Comparison of ENCODE assay signal across 8 cellular contexts in genomic region chr2:127063701-127064590, GRCh38. TPM values are rescaled to one million over a fixed set of nuclear protein-coding genes. Genes with fewer than 3 reads are reported as not detected.
DNase-seq lines count a peak whose midpoint lies in the region; ATAC-seq lines count a peak whose summit lies in the region.

No MANE protein-coding gene starts in this region.

- peak overlapping the region; percentile 87 for H3K27ac ChIP-seq in layer of hippocampus (ENCODE audit: low read depth, low read length)
- peak overlapping the region; percentile 99 for H3K27ac ChIP-seq in temporal lobe (ENCODE audit: low read depth, low read length)

- H3K9me3 Mint-ChIP-seq in activated CD4-positive, alpha-beta T cell treated with anti-CD3 and anti-CD28 coated beads for 36 hours (ENCODE audit: low read depth): no peaks in the 10 kb centered on the region
- no peaks in the 10 kb centered on the region for H3K9me3 Mint-ChIP-seq in activated T-helper 2 cell treated with anti-CD3 and anti-CD28 coated beads, Interferon-gamma antibody, Interleukin-2, Interleukin-4, amounts not matched to agents 10 μg/mL and 5 μg/mL and 100 μg/mL, durations not matched to agents 14 hours and 24 hours and 36 hours

- intact Hi-C loops in activated CD4-positive, alpha-beta T cell treated with anti-CD3 and anti-CD28 coated beads for 36 hours (cut with DNase I, micrococcal nuclease): loop anchor here (1.0 to 2.0 kb wide), 2 partner anchors 17 to 43 kb away; partner anchors contain the start of gene BIN1 (in 1 of the 2)
- intact Hi-C loops in activated T-helper 2 cell treated with anti-CD3 and anti-CD28 coated beads, Interferon-gamma antibody, Interleukin-2, Interleukin-4, amounts not matched to agents 10 μg/mL and 5 μg/mL and 100 μg/mL, durations not matched to agents 14 hours and 24 hours and 36 hours (cut with micrococcal nuclease): loop anchor here (1.0 kb wide), 2 partner anchors 16 to 39 kb away; no protein-coding TSS in a partner anchor

- DNase-seq in activated CD4-positive, alpha-beta T cell treated with anti-CD3 and anti-CD28 coated beads for 36 hours: no peak
- no peak for DNase-seq in activated CD4-positive, alpha-beta T cell treated with anti-CD3 and anti-CD28 coated beads, Interleukin-2, amount 50 U/mL, for 4 hours
- no peak for DNase-seq in activated T-helper 2 cell treated with anti-CD3 and anti-CD28 coated beads, Interferon-gamma antibody, Interleukin-2, Interleukin-4, amounts not matched to agents 10 μg/mL and 5 μg/mL and 100 μg/mL, durations not matched to agents 14 hours and 24 hours and 36 hours (ENCODE audit: low spot score)
- no peak for DNase-seq in NCI-H1092 treated with DMSO at 0.1 percent for 48 hours (lab: John Stamatoyannopoulos, UW)
- DNase-seq in NOMO-1 treated with dmso at 0.1 percent for 144 hours (lab: John Stamatoyannopoulos, UW; ENCODE audit: unreplicated experiment): no peak
- no peak for DNase-seq in COLO668 (lab: John Stamatoyannopoulos, UW; ENCODE audit: unreplicated experiment)

- CTCF ChIA-PET in activated CD4-positive, alpha-beta T cell treated with anti-CD3 and anti-CD28 coated beads for 36 hours (lab: Charles Lee): interaction anchor here (2.0 to 2.3 kb wide), 2 partner anchors 10 to 14 kb away, joined by 5 to 8 read pairs; no protein-coding TSS in a partner anchor

- no peak for ATAC-seq in activated CD4-positive, alpha-beta T cell treated with anti-CD3 and anti-CD28 coated beads for 36 hours

- H3K27me3 ChIP-seq in layer of hippocampus (ENCODE audit: control insufficient read depth, insufficient read depth, low read length): no peaks in the 10 kb centered on the region

- POLR2A ChIA-PET in activated CD4-positive, alpha-beta T cell treated with anti-CD3 and anti-CD28 coated beads for 36 hours (lab: Charles Lee): no interaction called here

- peaks cover 14% of the 10 kb centered on the region for H3K36me3 Mint-ChIP-seq in activated CD4-positive, alpha-beta T cell treated with anti-CD3 and anti-CD28 coated beads for 36 hours (ENCODE audit: low read depth)
- H3K36me3 Mint-ChIP-seq in activated T-helper 2 cell treated with anti-CD3 and anti-CD28 coated beads, Interferon-gamma antibody, Interleukin-2, Interleukin-4, amounts not matched to agents 10 μg/mL and 5 μg/mL and 100 μg/mL, durations not matched to agents 14 hours and 24 hours and 36 hours (ENCODE audit: low read depth): peaks cover 32% of the 10 kb centered on the region

- no peaks in the 10 kb centered on the region for H3K27me3 Mint-ChIP-seq in activated CD4-positive, alpha-beta T cell treated with anti-CD3 and anti-CD28 coated beads for 36 hours
- H3K27me3 Mint-ChIP-seq in activated T-helper 2 cell treated with anti-CD3 and anti-CD28 coated beads, Interferon-gamma antibody, Interleukin-2, Interleukin-4, amounts not matched to agents 10 μg/mL and 5 μg/mL and 100 μg/mL, durations not matched to agents 14 hours and 24 hours and 36 hours (ENCODE audit: low read depth): no peaks in the 10 kb centered on the region

- H3K4me1 Mint-ChIP-seq in activated CD4-positive, alpha-beta T cell treated with anti-CD3 and anti-CD28 coated beads for 36 hours: peaks cover 27% of the 10 kb centered on the region
- H3K4me1 Mint-ChIP-seq in activated T-helper 2 cell treated with anti-CD3 and anti-CD28 coated beads, Interferon-gamma antibody, Interleukin-2, Interleukin-4, amounts not matched to agents 10 μg/mL and 5 μg/mL and 100 μg/mL, durations not matched to agents 14 hours and 24 hours and 36 hours (ENCODE audit: low read depth): peaks cover 13% of the 10 kb centered on the region

- peak overlapping the region; percentile 72 for H3K27ac Mint-ChIP-seq in activated CD4-positive, alpha-beta T cell treated with anti-CD3 and anti-CD28 coated beads for 36 hours
- peak overlapping the region; percentile 62 for H3K27ac Mint-ChIP-seq in activated T-helper 2 cell treated with anti-CD3 and anti-CD28 coated beads, Interferon-gamma antibody, Interleukin-2, Interleukin-4, amounts not matched to agents 10 μg/mL and 5 μg/mL and 100 μg/mL, durations not matched to agents 14 hours and 24 hours and 36 hours

- no peak overlapping the region for H3K4me3 Mint-ChIP-seq in activated CD4-positive, alpha-beta T cell treated with anti-CD3 and anti-CD28 coated beads for 36 hours
- H3K4me3 Mint-ChIP-seq in activated T-helper 2 cell treated with anti-CD3 and anti-CD28 coated beads, Interferon-gamma antibody, Interleukin-2, Interleukin-4, amounts not matched to agents 10 μg/mL and 5 μg/mL and 100 μg/mL, durations not matched to agents 14 hours and 24 hours and 36 hours (ENCODE audit: low read depth): no peak overlapping the region

RNA-seq across cellular contexts. Expression of gene BIN1, which starts 43.0 kb away (rescaled TPM):
- total RNA-seq in activated CD4-positive, alpha-beta T cell treated with anti-CD3 and anti-CD28 coated beads for 36 hours: 10 to 100 TPM; 65.2 to 71.0 TPM
- 48.1 and 51.7 TPM in 2 replicates for total RNA-seq in activated T-helper 2 cell treated with anti-CD3 and anti-CD28 coated beads, Interferon-gamma antibody, Interleukin-2, Interleukin-4, amounts not matched to agents 10 μg/mL and 5 μg/mL and 100 μg/mL, durations not matched to agents 14 hours and 24 hours and 36 hours
- 42.8 TPM for total RNA-seq in temporal lobe
